14 cellular contexts compared by ENCODE assay signal in genomic region chr1:158013840-158014520, GRCh38. TPM values are rescaled to one million over a fixed set of nuclear protein-coding genes. Genes with fewer than 3 reads are reported as not detected.
A peak's percentile ranks its signal among the peaks of the same experiment; 100 is the strongest.
DNase-seq lines count a peak whose midpoint lies in the region; ATAC-seq and TF ChIP-seq lines count a peak whose summit lies in the region.
"Had no signal": no experiment of that assay in that cellular context is flagged by ENCODE, and none has a peak within 500 bp of the region (broad histone marks: within the 10 kb centered on the region; RNA-seq: fewer than 3 reads in every experiment).

No MANE protein-coding gene starts in this region.

- no peak overlapping the region for H2BK5ac ChIP-seq in trophoblast cell (ENCODE audit: low read depth, low read length, poor library complexity)

- peaks cover 63% of the 10 kb centered on the region for H3K4me1 ChIP-seq in Caco-2
- peaks cover 76% of the 10 kb centered on the region for H3K4me1 ChIP-seq in fibroblast of lung (ENCODE audit: control insufficient read depth, extremely low read depth, insufficient read depth, low read length)
- H3K4me1 ChIP-seq in trophoblast cell (ENCODE audit: control insufficient read depth in 1 of 2, insufficient read depth in 2 of 2, low read length in 2 of 2): peaks cover 44 to 58% of the 10 kb centered on the region in 2 experiments

- H4K8ac ChIP-seq in trophoblast cell (ENCODE audit: low read depth, low read length): no peak overlapping the region

- H3K9me3 ChIP-seq in Caco-2: no peaks in the 10 kb centered on the region
- no peaks in the 10 kb centered on the region for H3K9me3 ChIP-seq in fibroblast of lung (ENCODE audit: control insufficient read depth, insufficient read depth, low read depth, low read length)
- H3K9me3 ChIP-seq in trophoblast cell (ENCODE audit: insufficient read depth, low read depth, low read length): no peaks in the 10 kb centered on the region

- no TSS peak for BruUV-seq in Caco-2 (replicated peaks; lab: Mats Ljungman, UMichigan)

- H2AK5ac ChIP-seq in trophoblast cell (ENCODE audit: low read length): no peak overlapping the region

- peak overlapping the region; percentile 40 for H3K27ac Mint-ChIP-seq in Caco-2 (ENCODE audit: unreplicated experiment)
- no peak overlapping the region for H3K27ac Mint-ChIP-seq in T-helper 2 cell treated with Interferon-gamma antibody and Interleukin-4, amounts not matched to agents 5 μg/mL and 100 μg/mL, for 36 hours

- peak overlapping the region; percentile 12 for H2BK12ac ChIP-seq in trophoblast cell (ENCODE audit: low read length)

- no peak overlapping the region for H3K4me3 ChIP-seq in Caco-2 (ENCODE audit: low read depth, low read length)
- no peak overlapping the region for H3K4me3 ChIP-seq in fibroblast of lung (replicated peaks in 1 of 4; ENCODE audit: control extremely low read depth in 1 of 4, insufficient read depth in 1 of 4, low read depth in 3 of 4, low read length in 4 of 4)
- H3K4me3 ChIP-seq in trophoblast cell (ENCODE audit: low read depth, low read length): no peak overlapping the region
- H3K4me3 ChIP-seq: PC-9 had no signal

- no peaks in the 10 kb centered on the region for H3K27me3 Mint-ChIP-seq in Caco-2 (ENCODE audit: insufficient read depth, unreplicated experiment)
- H3K27me3 Mint-ChIP-seq in T-helper 2 cell treated with Interferon-gamma antibody and Interleukin-4, amounts not matched to agents 5 μg/mL and 100 μg/mL, for 36 hours (ENCODE audit: low read depth): peaks cover 3% of the 10 kb centered on the region

- H3K4ac ChIP-seq in trophoblast cell (ENCODE audit: low read depth, low read length): peak overlapping the region; percentile 18

- peak overlapping the region; percentile 30 for H3K18ac ChIP-seq in trophoblast cell (ENCODE audit: low read length)

- H3K27ac ChIP-seq in fibroblast of lung (ENCODE audit: insufficient read depth, low read length): peak overlapping the region; percentile 55
- H3K27ac ChIP-seq in trophoblast cell (ENCODE audit: low read depth, low read length): no peak overlapping the region
- H3K27ac ChIP-seq: C4-2B, PC-9 had no signal

- H4K12ac ChIP-seq in trophoblast cell (ENCODE audit: low read depth, low read length): no peak overlapping the region

- H3K27me3 ChIP-seq in Caco-2 (replicated peaks; ENCODE audit: control insufficient read depth, insufficient read depth, low read length): no peaks in the 10 kb centered on the region
- H3K27me3 ChIP-seq in fibroblast of lung (ENCODE audit: control insufficient read depth, insufficient read depth, low read length): no peaks in the 10 kb centered on the region
- H3K27me3 ChIP-seq in trophoblast cell (ENCODE audit: insufficient read depth, low read length): no peaks in the 10 kb centered on the region

- CTCF ChIA-PET in Caco-2 (lab: Charles Lee): interaction anchor here (0.6 to 0.7 kb wide), 2 partner anchors 22 to 51 kb away, joined by 3 to 4 read pairs; no protein-coding TSS in a partner anchor

- H3K4me3 Mint-ChIP-seq in Caco-2 (ENCODE audit: unreplicated experiment): no peak overlapping the region
- H3K4me3 Mint-ChIP-seq in T-helper 2 cell treated with Interferon-gamma antibody and Interleukin-4, amounts not matched to agents 5 μg/mL and 100 μg/mL, for 36 hours: no peak overlapping the region

- H3K4me2 ChIP-seq in fibroblast of lung (ENCODE audit: extremely low read depth, insufficient read depth, low read length): peak overlapping the region; percentile 66
- no peak overlapping the region for H3K4me2 ChIP-seq in trophoblast cell (ENCODE audit: low read length)
- H3K4me2 ChIP-seq: PC-9 had no signal

- no peaks in the 10 kb centered on the region for H3K9me3 Mint-ChIP-seq in Caco-2 (ENCODE audit: unreplicated experiment)
- H3K9me3 Mint-ChIP-seq in T-helper 2 cell treated with Interferon-gamma antibody and Interleukin-4, amounts not matched to agents 5 μg/mL and 100 μg/mL, for 36 hours: no peaks in the 10 kb centered on the region

- peaks cover 68% of the 10 kb centered on the region for H3K4me1 Mint-ChIP-seq in Caco-2 (ENCODE audit: low read depth, unreplicated experiment)
- no peaks in the 10 kb centered on the region for H3K4me1 Mint-ChIP-seq in T-helper 2 cell treated with Interferon-gamma antibody and Interleukin-4, amounts not matched to agents 5 μg/mL and 100 μg/mL, for 36 hours (ENCODE audit: low read depth)

- no peak overlapping the region for H4K91ac ChIP-seq in trophoblast cell (ENCODE audit: low read depth, low read length)

- ATAC-seq in HG03342 (IDR thresholded peaks at IDR 0.05; ENCODE audit: unreplicated experiment): no peak
- ATAC-seq: esophagus mucosa had no signal

- TF ChIP-seq CTCF in Caco-2 (IDR thresholded peaks at IDR 0.05; ENCODE audit: insufficient read depth in 1 of 2, low read depth in 1 of 2, low read length in 1 of 2, severe bottlenecking in 1 of 2, unreplicated experiment in 1 of 2): no peak
- no peak for TF ChIP-seq CTCF in fibroblast of lung (conservative IDR thresholded peaks at IDR 0.05 in 1 of 2, IDR thresholded peaks at IDR 0.05 in 1 of 2; ENCODE audit: low read depth in 1 of 2, low read length in 2 of 2)

- H3K23ac ChIP-seq in trophoblast cell (ENCODE audit: low read length): no peak overlapping the region

- WGBS in trophoblast cell (ENCODE audit: extremely low coverage, insufficient coverage, insufficient read length): no CpG with 5 or more reads among the region's 6 CpGs

- no peak overlapping the region for H2AFZ ChIP-seq in fibroblast of lung (ENCODE audit: low read length)
- no peak overlapping the region for H2AFZ ChIP-seq in trophoblast cell (ENCODE audit: insufficient read depth, low read length, poor library complexity)
- H2AFZ ChIP-seq: PC-9 had no signal

- peaks cover 4% of the 10 kb centered on the region for H3K36me3 Mint-ChIP-seq in Caco-2 (ENCODE audit: insufficient read depth, unreplicated experiment)
- no peaks in the 10 kb centered on the region for H3K36me3 Mint-ChIP-seq in T-helper 2 cell treated with Interferon-gamma antibody and Interleukin-4, amounts not matched to agents 5 μg/mL and 100 μg/mL, for 36 hours (ENCODE audit: low read depth)

- no peaks in the 10 kb centered on the region for H3K36me3 ChIP-seq in Caco-2 (ENCODE audit: control insufficient read depth, insufficient read depth, low read length)
- H3K36me3 ChIP-seq in fibroblast of lung (ENCODE audit: control insufficient read depth, insufficient read depth, low read length): peaks cover 1% of the 10 kb centered on the region
- H3K36me3 ChIP-seq in trophoblast cell (ENCODE audit: control insufficient read depth in 1 of 2, insufficient read depth in 2 of 2, low read length in 2 of 2): peaks cover 3 to 6% of the 10 kb centered on the region in 2 experiments

- no peaks in the 10 kb centered on the region for H4K20me1 ChIP-seq in fibroblast of lung (ENCODE audit: control insufficient read depth, extremely low read depth, insufficient read depth, low read length)

- peaks cover 78% of the 10 kb centered on the region for H3K79me2 ChIP-seq in fibroblast of lung (ENCODE audit: control insufficient read depth, insufficient read depth, low read length)
- peaks cover 15% of the 10 kb centered on the region for H3K79me2 ChIP-seq in trophoblast cell (ENCODE audit: control insufficient read depth, insufficient read depth, low read length, poor library complexity)

- H3K9ac ChIP-seq in fibroblast of lung (ENCODE audit: insufficient read depth, low read length) (peak overlapping the region; percentile 28), trophoblast cell (ENCODE audit: low read length) (no peak overlapping the region)

- H3K79me1 ChIP-seq in trophoblast cell (ENCODE audit: low read length): peaks cover 44% of the 10 kb centered on the region

- no peak overlapping the region for H3K14ac ChIP-seq in trophoblast cell (ENCODE audit: low read length)

- intact Hi-C loops in Caco-2 (cut with micrococcal nuclease; ENCODE audit: unreplicated experiment): no loop called here

- DNase-seq in Caco-2 (no peak), NCI-H82 (lab: John Stamatoyannopoulos, UW) (peak; percentile 92), fibroblast of lung (ENCODE audit: low read depth in 2 of 2) (peak; percentile 60 to 63), trophoblast cell (no peak), MV-4-11 (lab: John Stamatoyannopoulos, UW) (no peak), NCI-H446 treated with DMSO at 0.1 percent for 48 hours (lab: John Stamatoyannopoulos, UW) (no peak)
- DNase-seq in T-helper 2 cell treated with Interferon-gamma antibody and Interleukin-4, amounts not matched to agents 5 μg/mL and 100 μg/mL, for 36 hours (ENCODE audit: low spot score): no peak
- DNase-seq: activated T-cell treated with anti-CD3 and anti-CD28 coated beads for 4 hours; NCI-H1417 treated with DMSO at 0.1 percent for 48 hours; PC-9; stimulated activated CD8-positive, alpha-beta memory T cell treated with anti-CD3 and anti-CD28 coated beads, Interleukin-4, amount 100 ng/mL, for 48 hours had no signal

- H2BK120ac ChIP-seq in trophoblast cell (ENCODE audit: insufficient read depth, low read length, poor library complexity): no peak overlapping the region

- POLR2A ChIA-PET in Caco-2 (lab: Charles Lee): no interaction called here

RNA-seq across cellular contexts. Expression of gene KIRREL1, which starts 20.5 kb away (rescaled TPM):
- total RNA-seq in Caco-2 (2022): 41.5 and 45.4 TPM in 2 replicates
- total RNA-seq in fibroblast of lung: 83.0 and 123 TPM in 2 replicates
- 42.2 and 55.5 TPM in 2 replicates for polyA plus RNA-seq in fibroblast of lung
- polyA plus RNA-seq in fibroblast of lung (2012): 57.7 and 93.5 TPM in 2 replicates
- polyA minus RNA-seq in fibroblast of lung (ENCODE audit: low replicate concordance): 192 and 249 TPM in 2 replicates
- 42.1 and 42.5 TPM in 2 replicates for polyA plus RNA-seq in trophoblast cell (2013)

Comparison
In these comparisons a context has a peak if more than half of its experiments do, and no peak if none do; other contexts are left out.
1. DNase-seq: peak in NCI-H82 (single experiment) and fibroblast of lung (2 of 2); none in Caco-2 (0 of 2), trophoblast cell (0 of 2), MV-4-11 (single experiment), T-helper 2 cell treated with Interferon-gamma antibody and Interleukin-4, amounts not matched to agents 5 μg/mL and 100 μg/mL, for 36 hours (single experiment) and NCI-H446 treated with DMSO at 0.1 percent for 48 hours (single experiment).